In genomic region chr1:23081376-23081775, GRCh38 we compare ENCODE assay signal across 10 cellular contexts.
DNase-seq lines count a peak whose midpoint lies in the region; ATAC-seq and TF ChIP-seq lines count a peak whose summit lies in the region.
"Had no signal": no experiment of that assay in that cellular context is flagged by ENCODE, and none has a peak within 500 bp of the region (broad histone marks: within the 10 kb centered on the region; RNA-seq: fewer than 3 reads in every experiment).

No MANE protein-coding gene starts in this region.

- CTCF ChIA-PET in mammary epithelial cell (lab: Charles Lee; ENCODE audit: low non-redundant PET): interaction anchor here (0.8 kb wide), 1 partner anchor 460 kb away, joined by 3 read pairs; no protein-coding TSS in a partner anchor

- H3K4me1 ChIP-seq in Loucy (ENCODE audit: insufficient read depth, low read length, poor library complexity, severe bottlenecking): no peaks in the 10 kb centered on the region
- H3K4me1 ChIP-seq in mammary epithelial cell (ENCODE audit: insufficient read depth, low read length): peaks cover 4% of the 10 kb centered on the region
- H3K4me1 ChIP-seq in mesendoderm (ENCODE audit: control insufficient read depth, low read depth, low read length): no peaks in the 10 kb centered on the region

- H2AFZ ChIP-seq in Loucy (ENCODE audit: low read length): no peak overlapping the region
- H2AFZ ChIP-seq in mammary epithelial cell (ENCODE audit: low read depth, low read length): no peak overlapping the region

- no peak overlapping the region for H3K9ac ChIP-seq in Loucy (ENCODE audit: low read depth, low read length, poor library complexity, severe bottlenecking)
- H3K9ac ChIP-seq in mammary epithelial cell (ENCODE audit: insufficient read depth, low read length): no peak overlapping the region
- no peak overlapping the region for H3K9ac ChIP-seq in mesendoderm (ENCODE audit: low read length)

- in situ Hi-C loops in mammary epithelial cell (cut with MboI; ENCODE audit: low sequenced_read_pairs in 2 of 2): no loop called here

- dilution Hi-C loops in mammary epithelial cell (cut with HindIII; ENCODE audit: low sequenced_read_pairs): no loop called here

- TF ChIP-seq CTCF in GM10266 (IDR thresholded peaks at IDR 0.05; ENCODE audit: control insufficient read depth, insufficient read depth, low read depth, missing control alignments) (peak; percentile 10), Loucy (conservative IDR thresholded peaks at IDR 0.05; ENCODE audit: low read length) (peak; percentile 41), mammary epithelial cell (conservative IDR thresholded peaks at IDR 0.05 in 1 of 2, IDR thresholded peaks at IDR 0.05 in 1 of 2; ENCODE audit: extremely low read depth in 1 of 2, insufficient read depth in 1 of 2, low read depth in 1 of 2, low read length in 2 of 2) (peak; percentile 45 to 52)

- no peak overlapping the region for H2BK15ac ChIP-seq in mesendoderm (replicated peaks; ENCODE audit: low read depth)

- H2BK120ac ChIP-seq in mesendoderm (ENCODE audit: low read depth, low read length): no peak overlapping the region

- no peak overlapping the region for H3K18ac ChIP-seq in mesendoderm (ENCODE audit: low read length)

- H3K79me2 ChIP-seq in Loucy (ENCODE audit: insufficient read depth, low read length) (no peaks in the 10 kb centered on the region), mammary epithelial cell (ENCODE audit: insufficient read depth, low read length) (no peaks in the 10 kb centered on the region), mesendoderm (ENCODE audit: control insufficient read depth, insufficient read depth, low read length) (no peaks in the 10 kb centered on the region)

- no peak overlapping the region for H2BK5ac ChIP-seq in mesendoderm (ENCODE audit: low read length)

- no peaks in the 10 kb centered on the region for H3K79me1 ChIP-seq in mesendoderm (ENCODE audit: low read length)

- no peaks in the 10 kb centered on the region for H3F3A ChIP-seq in Loucy (ENCODE audit: low read depth)

- H4K5ac ChIP-seq in mesendoderm (ENCODE audit: low read length): no peak overlapping the region

- H3K23ac ChIP-seq in mesendoderm (ENCODE audit: low read length): no peak overlapping the region

- no peak overlapping the region for H3K27ac ChIP-seq in mammary epithelial cell (ENCODE audit: insufficient read depth, low read depth, low read length)
- H3K27ac ChIP-seq in mesendoderm (ENCODE audit: low read depth, low read length): no peak overlapping the region

- H4K20me1 ChIP-seq in Loucy (ENCODE audit: insufficient read depth, low read length, poor library complexity, severe bottlenecking): no peaks in the 10 kb centered on the region
- peaks cover 3% of the 10 kb centered on the region for H4K20me1 ChIP-seq in mammary epithelial cell (ENCODE audit: insufficient read depth, low read length)

- DNase-seq in GM10266 (ENCODE audit: extremely low spot score): no peak
- DNase-seq in mammary epithelial cell: no peak
- peak; percentile 71 for DNase-seq in mesendoderm
- DNase-seq in NCI-H345 treated with DMSO at 0.1 percent for 48 hours (lab: John Stamatoyannopoulos, UW; ENCODE audit: unreplicated experiment): no peak
- DNase-seq in NCI-H226: no peak
- DNase-seq: amniotic stem cell; stimulated activated CD8-positive, alpha-beta memory T cell treated with anti-CD3 and anti-CD28 coated beads, Interleukin-4, amount 100 ng/mL, for 48 hours; T1000 had no signal

- no peak overlapping the region for H4K8ac ChIP-seq in mesendoderm (ENCODE audit: low read depth, low read length)

- H3K9me2 ChIP-seq in Loucy (replicated peaks; ENCODE audit: low read depth, low read length): no peaks in the 10 kb centered on the region

- no peak overlapping the region for H2AK5ac ChIP-seq in mesendoderm (ENCODE audit: low read length)

- BruUV-seq in mammary epithelial cell (replicated peaks; lab: Mats Ljungman, UMichigan): no TSS peak

- H3K9me3 ChIP-seq in Loucy (ENCODE audit: insufficient read depth, low read depth, low read length) (no peaks in the 10 kb centered on the region), mammary epithelial cell (replicated peaks; ENCODE audit: insufficient read depth, low read length) (no peaks in the 10 kb centered on the region)

- ATAC-seq in HG02870 (IDR thresholded peaks at IDR 0.05; ENCODE audit: unreplicated experiment): no peak

- H3K4ac ChIP-seq in mesendoderm (ENCODE audit: low read depth, low read length): no peak overlapping the region

- H3K56ac ChIP-seq in mesendoderm (ENCODE audit: low read length): no peak overlapping the region

- no peaks in the 10 kb centered on the region for H3K27me3 ChIP-seq in Loucy (ENCODE audit: insufficient read depth, low read length, poor library complexity, severe bottlenecking)
- no peaks in the 10 kb centered on the region for H3K27me3 ChIP-seq in mammary epithelial cell (ENCODE audit: insufficient read depth, low read length)
- no peaks in the 10 kb centered on the region for H3K27me3 ChIP-seq in mesendoderm (ENCODE audit: insufficient read depth, low read length, poor library complexity)

- H3K36me3 ChIP-seq in Loucy (ENCODE audit: insufficient read depth, low read length) (peaks cover 98% of the 10 kb centered on the region), mammary epithelial cell (ENCODE audit: insufficient read depth, low read length) (peaks cover 46% of the 10 kb centered on the region), mesendoderm (ENCODE audit: control insufficient read depth, insufficient read depth, low read length) (peaks cover 22% of the 10 kb centered on the region)

- H3K4me3 ChIP-seq in Loucy (ENCODE audit: low read length, poor library complexity, severe bottlenecking) (no peak overlapping the region), mammary epithelial cell (replicated peaks in 1 of 3; ENCODE audit: insufficient read depth in 1 of 3, low read depth in 2 of 3, low read length in 3 of 3) (no peak overlapping the region), mesendoderm (ENCODE audit: low read length) (no peak overlapping the region)

- intact Hi-C loops in mammary epithelial cell (cut with micrococcal nuclease): loop anchor here (2.0 kb wide), 1 partner anchor 105 kb away; no protein-coding TSS in a partner anchor

- H3K4me2 ChIP-seq in Loucy (ENCODE audit: low read depth, low read length, poor library complexity, severe bottlenecking) (no peak overlapping the region), mammary epithelial cell (ENCODE audit: insufficient read depth, low read depth, low read length) (no peak overlapping the region), mesendoderm (ENCODE audit: low read length) (no peak overlapping the region)

- WGBS in mammary epithelial cell (ENCODE audit: low coverage, missing lambda C conversion rate): 100% methylated on average over 3 of the region's 3 CpGs
- no CpG with 5 or more reads among the region's 3 CpGs for WGBS in mesendoderm (ENCODE audit: extremely low coverage, insufficient coverage, low lambda C conversion rate)
